ENCODE assay signal across 1 cellular context in genomic region chr2:230946429-230947234, GRCh38.
TF ChIP-seq lines count a peak whose summit lies in the region.

No MANE protein-coding gene starts in this region.

TF ChIP-seq in GM23338, 12 proteins besides CTCF, POLR2A, EP300 and RAD21 (continued from another document):
- no peak for TF ChIP-seq ZNF462 (CRISPR knock-in tag; IDR thresholded peaks at IDR 0.05)
- TF ChIP-seq STAT1 (IDR thresholded peaks at IDR 0.05; ENCODE audit: unreplicated experiment) = no peak
